ENCODE assay signal across 13 cellular contexts in genomic region chr17:8131844-8132441, GRCh38. TPM values are rescaled to one million over a fixed set of nuclear protein-coding genes. Genes with fewer than 3 reads are reported as not detected.
DNase-seq lines count a peak whose midpoint lies in the region; ATAC-seq and TF ChIP-seq lines count a peak whose summit lies in the region.
"Had no signal": no experiment of that assay in that cellular context is flagged by ENCODE, and none has a peak within 500 bp of the region (broad histone marks: within the 10 kb centered on the region; RNA-seq: fewer than 3 reads in every experiment).

No MANE protein-coding gene starts in this region.

- no TSS peak for BruUV-seq in PC-3 (replicated peaks; lab: Mats Ljungman, UMichigan)

- CTCF ChIA-PET in PC-3 (lab: Charles Lee), result no interaction called here

- H3F3A ChIP-seq in PC-3 (ENCODE audit: low read length, unreplicated experiment), result peaks cover 4% of the 10 kb centered on the region

- TF ChIP-seq CTCF in PC-3 (conservative IDR thresholded peaks at IDR 0.05; ENCODE audit: low read depth, low read length) (no peak), neural crest cell (conservative IDR thresholded peaks at IDR 0.05) (no peak)

- peak; percentile 81 for ATAC-seq in activated naive CD8-positive, alpha-beta T cell treated with anti-CD3 and anti-CD28 coated beads, Interleukin-2, amount 50 U/mL, for 24 hours
- ATAC-seq in PC-3, result 0 out of 2 replicates have a peak, but pooled peaks have one; percentile 37
- ATAC-seq in HG03135 (IDR thresholded peaks at IDR 0.05; ENCODE audit: unreplicated experiment), result no peak

- H3K4me1 ChIP-seq in PC-3 (ENCODE audit: insufficient read depth, low read length), result 0 out of 2 replicates have a peak, but pooled peaks cover 4% of the 10 kb centered on the region

- no peak overlapping the region for H3K4me2 ChIP-seq in PC-3 (ENCODE audit: low read length)

- no peak overlapping the region for H2AFZ ChIP-seq in PC-3 (ENCODE audit: low read length)

- no peak overlapping the region for H3K27ac ChIP-seq in PC-3 (ENCODE audit: low read length)
- H3K27ac ChIP-seq: thoracic aorta had no signal

- no peaks in the 10 kb centered on the region for H3K27me3 ChIP-seq in PC-3 (ENCODE audit: low read length)

- H3K9ac ChIP-seq in PC-3 (ENCODE audit: low read length), result no peak overlapping the region

- H3K9me3 Mint-ChIP-seq in activated naive CD8-positive, alpha-beta T cell treated with anti-CD3 and anti-CD28 coated beads, Interleukin-2, amount 50 U/mL, for 24 hours, result no peaks in the 10 kb centered on the region
- H3K9me3 Mint-ChIP-seq in activated naive CD8-positive, alpha-beta T cell treated with anti-CD3 and anti-CD28 coated beads for 36 hours, result no peaks in the 10 kb centered on the region
- no peaks in the 10 kb centered on the region for H3K9me3 Mint-ChIP-seq in neural crest cell
- H3K9me3 Mint-ChIP-seq: endodermal cell, nephron had no signal

- H3K36me3 ChIP-seq in PC-3 (ENCODE audit: low read depth, low read length), result no peaks in the 10 kb centered on the region
- H3K36me3 ChIP-seq: thoracic aorta had no signal

- no peaks in the 10 kb centered on the region for H3K36me3 Mint-ChIP-seq in activated naive CD8-positive, alpha-beta T cell treated with anti-CD3 and anti-CD28 coated beads, Interleukin-2, amount 50 U/mL, for 24 hours (ENCODE audit: low read depth)
- H3K36me3 Mint-ChIP-seq in activated naive CD8-positive, alpha-beta T cell treated with anti-CD3 and anti-CD28 coated beads for 36 hours, result no peaks in the 10 kb centered on the region
- H3K36me3 Mint-ChIP-seq in neural crest cell (ENCODE audit: low read depth), result no peaks in the 10 kb centered on the region

- peaks cover 12% of the 10 kb centered on the region for H3K4me1 Mint-ChIP-seq in activated naive CD8-positive, alpha-beta T cell treated with anti-CD3 and anti-CD28 coated beads, Interleukin-2, amount 50 U/mL, for 24 hours
- peaks cover 10% of the 10 kb centered on the region for H3K4me1 Mint-ChIP-seq in activated naive CD8-positive, alpha-beta T cell treated with anti-CD3 and anti-CD28 coated beads for 36 hours
- peaks cover 10% of the 10 kb centered on the region for H3K4me1 Mint-ChIP-seq in neural crest cell

- peaks cover 11% of the 10 kb centered on the region for H3K27me3 Mint-ChIP-seq in activated naive CD8-positive, alpha-beta T cell treated with anti-CD3 and anti-CD28 coated beads, Interleukin-2, amount 50 U/mL, for 24 hours
- peaks cover 9% of the 10 kb centered on the region for H3K27me3 Mint-ChIP-seq in activated naive CD8-positive, alpha-beta T cell treated with anti-CD3 and anti-CD28 coated beads for 36 hours
- peaks cover 37% of the 10 kb centered on the region for H3K27me3 Mint-ChIP-seq in neural crest cell (ENCODE audit: low read depth)

- H3K4me3 Mint-ChIP-seq in activated naive CD8-positive, alpha-beta T cell treated with anti-CD3 and anti-CD28 coated beads, Interleukin-2, amount 50 U/mL, for 24 hours, result no peak overlapping the region
- H3K4me3 Mint-ChIP-seq in activated naive CD8-positive, alpha-beta T cell treated with anti-CD3 and anti-CD28 coated beads for 36 hours, result no peak overlapping the region
- peak overlapping the region; percentile 15 for H3K4me3 Mint-ChIP-seq in neural crest cell
- H3K4me3 Mint-ChIP-seq: endodermal cell, nephron had no signal

- H3K79me2 ChIP-seq in PC-3 (ENCODE audit: low read length), result no peaks in the 10 kb centered on the region

- H3K4me3 ChIP-seq in PC-3 (ENCODE audit: low read length), result no peak overlapping the region
- H3K4me3 ChIP-seq: thoracic aorta had no signal

- no peaks in the 10 kb centered on the region for H4K20me1 ChIP-seq in PC-3 (ENCODE audit: low read length)

- no peak overlapping the region for H3K27ac Mint-ChIP-seq in activated naive CD8-positive, alpha-beta T cell treated with anti-CD3 and anti-CD28 coated beads, Interleukin-2, amount 50 U/mL, for 24 hours
- H3K27ac Mint-ChIP-seq in activated naive CD8-positive, alpha-beta T cell treated with anti-CD3 and anti-CD28 coated beads for 36 hours, result no peak overlapping the region
- no peak overlapping the region for H3K27ac Mint-ChIP-seq in neural crest cell (ENCODE audit: unreplicated experiment)
- H3K27ac Mint-ChIP-seq: endodermal cell, nephron had no signal

- H3K9me2 ChIP-seq in PC-3 (replicated peaks; ENCODE audit: low read length), result no peaks in the 10 kb centered on the region

- DNase-seq in activated naive CD8-positive, alpha-beta T cell treated with anti-CD3 and anti-CD28 coated beads, Interleukin-2, amount 50 U/mL, for 24 hours, result no peak
- no peak for DNase-seq in activated naive CD8-positive, alpha-beta T cell treated with anti-CD3 and anti-CD28 coated beads for 36 hours
- DNase-seq in PC-3 (peak; percentile 37), neural crest cell (ENCODE audit: low read depth, low spot score) (no peak), NCI-H82 (lab: John Stamatoyannopoulos, UW) (no peak)
- DNase-seq: endodermal cell, NCI-H1436, NCI-H446 had no signal

- POLR2A ChIA-PET in PC-3 (lab: Charles Lee; ENCODE audit: unreplicated experiment), result no interaction called here

- intact Hi-C loops in PC-3 (cut with micrococcal nuclease), result no loop called here

- no peaks in the 10 kb centered on the region for H3K9me3 ChIP-seq in PC-3 (ENCODE audit: low read length)
- H3K9me3 ChIP-seq: thoracic aorta had no signal

RNA-seq across cellular contexts. Expression of gene HES7, which starts 8.0 kb away (rescaled TPM):
- total RNA-seq in activated naive CD8-positive, alpha-beta T cell treated with anti-CD3 and anti-CD28 coated beads for 36 hours, result 1 to 10 TPM; 1.9 to 2.0 TPM
- total RNA-seq in PC-3 (2014; rRNA removed) (2.9 TPM in 1 of 2 replicates, not detected in the other), neural crest cell (0.41 and 0.56 TPM in 2 replicates)
- total RNA-seq: lung microvascular endothelial cell, SK-MEL-5, thoracic aorta had no signal

RNA-seq across cellular contexts. Expression of gene ALOXE3, which starts 13.6 kb away (rescaled TPM):
- total RNA-seq in activated naive CD8-positive, alpha-beta T cell treated with anti-CD3 and anti-CD28 coated beads for 36 hours, result under 1 TPM in 1 of 2 experiments, not detected in 1; 0.10 TPM
- total RNA-seq in PC-3 (2014; rRNA removed), result 1.4 and 3.6 TPM in 2 replicates
- 0.09 TPM in 1 of 2 replicates, not detected in the other for total RNA-seq in neural crest cell
- total RNA-seq: lung microvascular endothelial cell, SK-MEL-5, thoracic aorta had no signal

RNA-seq across cellular contexts. Expression of gene PER1, which starts 20.3 kb away (rescaled TPM):
- total RNA-seq in activated naive CD8-positive, alpha-beta T cell treated with anti-CD3 and anti-CD28 coated beads for 36 hours, result 10 to 100 TPM; 55.7 to 56.1 TPM
- 25.0 and 47.2 TPM in 2 replicates for total RNA-seq in PC-3 (2014; rRNA removed)
- total RNA-seq in neural crest cell, result 38.3 and 51.6 TPM in 2 replicates

RNA-seq across cellular contexts. Expression of gene VAMP2, which starts 30.8 kb away (rescaled TPM):
- 10 to 100 TPM; 27.7 to 28.4 TPM for total RNA-seq in activated naive CD8-positive, alpha-beta T cell treated with anti-CD3 and anti-CD28 coated beads for 36 hours
- 5.0 and 18.0 TPM in 2 replicates for total RNA-seq in PC-3 (2014; rRNA removed)
- 47.2 and 49.7 TPM in 2 replicates for total RNA-seq in neural crest cell

RNA-seq across cellular contexts. Expression of gene TMEM107, which starts 44.2 kb away (rescaled TPM):
- total RNA-seq in activated naive CD8-positive, alpha-beta T cell treated with anti-CD3 and anti-CD28 coated beads for 36 hours, result 10 to 100 TPM; 26.0 to 26.3 TPM
- total RNA-seq in PC-3 (2014; rRNA removed) (19.0 and 26.6 TPM in 2 replicates), neural crest cell (41.4 and 45.7 TPM in 2 replicates)
